In the genomic region with DNA sequence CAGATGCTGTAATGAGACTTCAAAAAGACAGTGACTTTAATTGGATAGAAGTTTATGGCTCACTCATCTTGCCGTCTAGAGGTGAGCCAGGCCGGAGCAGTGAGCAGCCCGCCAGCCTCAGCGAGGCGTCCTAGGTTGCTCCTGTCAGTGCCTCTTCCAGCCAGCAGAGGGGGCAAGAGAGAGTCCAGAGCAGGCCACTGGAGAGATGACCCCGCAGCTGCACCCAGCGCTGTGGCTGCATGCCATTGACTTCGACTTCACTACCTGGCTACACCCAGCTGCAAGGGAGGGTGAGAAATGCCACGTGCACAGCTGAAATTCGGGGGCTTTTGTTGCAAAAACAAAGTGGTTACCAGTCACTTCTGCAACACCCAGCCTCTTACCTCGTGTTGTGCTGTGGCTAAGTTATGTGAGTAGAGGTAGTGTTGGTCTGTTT, we compare ENCODE assay signal across 8 cellular contexts. TPM values are rescaled to one million over a fixed set of nuclear protein-coding genes. Genes with fewer than 3 reads are reported as not detected.
A peak's percentile ranks its signal among the peaks of the same experiment; 100 is the strongest.
DNase-seq lines count a peak whose midpoint lies in the region; ATAC-seq and TF ChIP-seq lines count a peak whose summit lies in the region.

No MANE protein-coding gene starts in this region.

- H3K27ac Mint-ChIP-seq in activated T-helper 1 cell treated with anti-CD3 and anti-CD28 coated beads, Interleukin-12 subunit alpha, Interleukin-12 subunit beta, Interleukin-2, Interleukin-4 antibody, amounts not matched to agents 30 ng/mL and 10 ng/mL and 1 ng/mL, durations not matched to agents 14 hours and 24 hours and 36 hours = no peak overlapping the region

- H3K9me3 ChIP-seq in Panc1 (ENCODE audit: control insufficient read depth, insufficient read depth, low read depth, low read length) (no peaks in the 10 kb centered on the region), testis (no peaks in the 10 kb centered on the region)

- peak; percentile 73 for DNase-seq in G401 (ENCODE audit: low spot score)
- peak; percentile 89 for DNase-seq in HuH-7.5 (ENCODE audit: low spot score)
- DNase-seq in Panc1 (ENCODE audit: low read depth, low spot score) = peak; percentile 64
- DNase-seq in activated T-helper 1 cell treated with anti-CD3 and anti-CD28 coated beads, Interleukin-12 subunit alpha, Interleukin-12 subunit beta, Interleukin-2, Interleukin-4 antibody, amounts not matched to agents 30 ng/mL and 10 ng/mL and 1 ng/mL, durations not matched to agents 14 hours and 24 hours and 36 hours (ENCODE audit: low spot score) = peak; percentile 64
- peak; percentile 80 for DNase-seq in fibroblast of villous mesenchyme (ENCODE audit: low read depth)
- DNase-seq in occipital lobe (lab: John Stamatoyannopoulos, UW) = peak; percentile 63
- peak; percentile 91 for DNase-seq in testis

- CTCF ChIA-PET in Panc1 (lab: Charles Lee) = interaction anchor here (0.7 to 1.6 kb wide), 2 partner anchors 68 to 81 kb away, joined by 3 to 12 read pairs; no protein-coding TSS in a partner anchor

- no peaks in the 10 kb centered on the region for H3K9me3 Mint-ChIP-seq in activated T-helper 1 cell treated with anti-CD3 and anti-CD28 coated beads, Interleukin-12 subunit alpha, Interleukin-12 subunit beta, Interleukin-2, Interleukin-4 antibody, amounts not matched to agents 30 ng/mL and 10 ng/mL and 1 ng/mL, durations not matched to agents 14 hours and 24 hours and 36 hours

- peak; percentile 96 for TF ChIP-seq CTCF in Panc1 (IDR thresholded peaks at IDR 0.05)
- peak; percentile 95 for TF ChIP-seq CTCF in fibroblast of villous mesenchyme (IDR thresholded peaks at IDR 0.05; ENCODE audit: insufficient read depth, low read depth, low read length)
- TF ChIP-seq CTCF in testis (IDR thresholded peaks at IDR 0.05) = peak; percentile 85 to 91 (median 89)

- H3K27me3 ChIP-seq in Panc1 (ENCODE audit: control insufficient read depth, insufficient read depth, low read length) (no peaks in the 10 kb centered on the region), testis (no peaks in the 10 kb centered on the region)

- in situ Hi-C loops in G401 (cut with HindIII; ENCODE audit: low sequenced_read_pairs) (no loop called here), Panc1 (cut with HindIII; ENCODE audit: low pct_unique_long_range_greater_than_20kb, low sequenced_read_pairs) (loop anchor here (5.0 kb wide), 1 partner anchor 79 kb away; no protein-coding TSS in a partner anchor)

- peaks cover 25% of the 10 kb centered on the region for H3K36me3 Mint-ChIP-seq in activated T-helper 1 cell treated with anti-CD3 and anti-CD28 coated beads, Interleukin-12 subunit alpha, Interleukin-12 subunit beta, Interleukin-2, Interleukin-4 antibody, amounts not matched to agents 30 ng/mL and 10 ng/mL and 1 ng/mL, durations not matched to agents 14 hours and 24 hours and 36 hours (ENCODE audit: low read depth)

- peak overlapping the region; percentile 52; the same call in 1 of the 2 replicates for H3K27ac ChIP-seq in Panc1 (ENCODE audit: low read length)
- no peak overlapping the region for H3K27ac ChIP-seq in testis

- no peaks in the 10 kb centered on the region; the same call in 1 of the 2 replicates for H3K36me3 ChIP-seq in Panc1 (ENCODE audit: control insufficient read depth, insufficient read depth, low read length)
- H3K36me3 ChIP-seq in testis (ENCODE audit: low read depth, missing control alignments) = no peaks in the 10 kb centered on the region

- no peaks in the 10 kb centered on the region for H3K27me3 Mint-ChIP-seq in activated T-helper 1 cell treated with anti-CD3 and anti-CD28 coated beads, Interleukin-12 subunit alpha, Interleukin-12 subunit beta, Interleukin-2, Interleukin-4 antibody, amounts not matched to agents 30 ng/mL and 10 ng/mL and 1 ng/mL, durations not matched to agents 14 hours and 24 hours and 36 hours (ENCODE audit: insufficient read depth)

- BruUV-seq in Panc1 (replicated peaks; lab: Mats Ljungman, UMichigan) = no TSS peak

- POLR2A ChIA-PET in Panc1 (lab: Charles Lee) = no interaction called here

- WGBS in testis, 2 donors = 12 to 22% methylated on average over 10 to 11 of the region's 11 CpGs

- H3K4me1 Mint-ChIP-seq in activated T-helper 1 cell treated with anti-CD3 and anti-CD28 coated beads, Interleukin-12 subunit alpha, Interleukin-12 subunit beta, Interleukin-2, Interleukin-4 antibody, amounts not matched to agents 30 ng/mL and 10 ng/mL and 1 ng/mL, durations not matched to agents 14 hours and 24 hours and 36 hours (ENCODE audit: low read depth) = peaks cover 7% of the 10 kb centered on the region

- ATAC-seq in GM21576 (IDR thresholded peaks at IDR 0.05; ENCODE audit: unreplicated experiment) (peak; percentile 96), Panc1 (peak; percentile 100)

- H3K4me1 ChIP-seq in Panc1 (ENCODE audit: control insufficient read depth, insufficient read depth, low read length) (peaks cover 13% of the 10 kb centered on the region), testis (peaks cover 4% of the 10 kb centered on the region)

- H3K4me3 ChIP-seq in Panc1 (ENCODE audit: low read depth in 2 of 2, low read length in 2 of 2) (no peak overlapping the region), fibroblast of villous mesenchyme (ENCODE audit: low read depth, low read length) (no peak overlapping the region), testis (no peak overlapping the region)

- no peak for TF ChIP-seq POLR2A in testis (IDR thresholded peaks at IDR 0.05)

- intact Hi-C loops in Panc1 (cut with micrococcal nuclease; ENCODE audit: unreplicated experiment) (loop anchor here (1.0 kb wide), 2 partner anchors 80 to 392 kb away; no protein-coding TSS in a partner anchor), testis (cut with DNase I; ENCODE audit: low total_unique reads) (no loop called here)
- intact Hi-C loops in activated T-helper 1 cell treated with anti-CD3 and anti-CD28 coated beads, Interleukin-12 subunit alpha, Interleukin-12 subunit beta, Interleukin-2, Interleukin-4 antibody, amounts not matched to agents 30 ng/mL and 10 ng/mL and 1 ng/mL, durations not matched to agents 14 hours and 24 hours and 36 hours (cut with micrococcal nuclease) = loop anchor here (1.0 to 5.0 kb wide), 4 partner anchors 44 to 391 kb away; partner anchors contain the start of gene WDR86

- no peak overlapping the region for H3K4me3 Mint-ChIP-seq in activated T-helper 1 cell treated with anti-CD3 and anti-CD28 coated beads, Interleukin-12 subunit alpha, Interleukin-12 subunit beta, Interleukin-2, Interleukin-4 antibody, amounts not matched to agents 30 ng/mL and 10 ng/mL and 1 ng/mL, durations not matched to agents 14 hours and 24 hours and 36 hours

RNA-seq across cellular contexts. Expression of gene NUB1, which starts 26.5 kb away (rescaled TPM):
- 41.8 and 59.0 TPM in 2 replicates for total RNA-seq in G401 (2014; rRNA removed; shearing (Covaris generic))
- total RNA-seq in Panc1 (2021; ENCODE audit: unreplicated experiment) = 50.5 TPM
- polyA plus RNA-seq in Panc1 (2012; ENCODE audit: insufficient read length) = 41.4 TPM
- 40.3 and 41.2 TPM in 2 replicates for total RNA-seq in activated T-helper 1 cell treated with anti-CD3 and anti-CD28 coated beads, Interleukin-12 subunit alpha, Interleukin-12 subunit beta, Interleukin-2, Interleukin-4 antibody, amounts not matched to agents 30 ng/mL and 10 ng/mL and 1 ng/mL, durations not matched to agents 14 hours and 24 hours and 36 hours
- 38.7 and 51.0 TPM in 2 replicates for total RNA-seq in fibroblast of villous mesenchyme
- 33.5 TPM for total RNA-seq in occipital lobe
- total RNA-seq in testis = 10 to 100 TPM; 57.9 to 59.6 TPM
- 140 TPM for polyA plus RNA-seq in testis (ENCODE audit: insufficient read depth, low read depth, low replicate concordance)

RNA-seq across cellular contexts. Expression of gene WDR86, which starts 41.7 kb away (rescaled TPM):
- total RNA-seq in G401 (2014; rRNA removed; shearing (Covaris generic)) = 10.2 and 13.7 TPM in 2 replicates
- total RNA-seq in Panc1 (2021; ENCODE audit: unreplicated experiment) (0.72 TPM), fibroblast of villous mesenchyme (0.32 and 1.3 TPM in 2 replicates), occipital lobe (50.2 TPM), testis (10 to 100 TPM in 1 of 2 donors, 1 to 10 TPM in 1; 9.6 to 20.3 TPM)
- polyA plus RNA-seq in Panc1 (2012; ENCODE audit: insufficient read length) = 1.2 TPM
- total RNA-seq in activated T-helper 1 cell treated with anti-CD3 and anti-CD28 coated beads, Interleukin-12 subunit alpha, Interleukin-12 subunit beta, Interleukin-2, Interleukin-4 antibody, amounts not matched to agents 30 ng/mL and 10 ng/mL and 1 ng/mL, durations not matched to agents 14 hours and 24 hours and 36 hours = not detected in 2 replicates
- 2.8 TPM for polyA plus RNA-seq in testis (ENCODE audit: insufficient read depth, low read depth, low replicate concordance)
